In genomic region chr1:27934818-27935549, GRCh38 we compare ENCODE assay signal across 8 cellular contexts. TPM values are rescaled to one million over a fixed set of nuclear protein-coding genes. Genes with fewer than 3 reads are reported as not detected.
A peak's percentile ranks its signal among the peaks of the same experiment; 100 is the strongest.
DNase-seq lines count a peak whose midpoint lies in the region; ATAC-seq, FAIRE-seq and TF ChIP-seq lines count a peak whose summit lies in the region.

Gene SMPDL3B (plus strand): TSS chr1:27935000. CDS start chr1:27935184, 184 bp downstream.

- H3K14ac ChIP-seq in H1 (ENCODE audit: insufficient read length), result no peak within 1 kb of the TSS

- peaks cover 11% of the 10 kb centered on the region for H3K4me1 Mint-ChIP-seq in CD4-positive, alpha-beta T cell (ENCODE audit: low read depth)

- in situ Hi-C loops in ACHN (cut with HindIII; ENCODE audit: low pct_ligation_motif_present, low pct_unique_long_range_greater_than_20kb, low sequenced_read_pairs), result no loop called here

- H3K4me2 ChIP-seq in H1 (ENCODE audit: insufficient read depth in 1 of 2, low read depth in 2 of 2, low read length in 2 of 2) (peak within 1 kb of the TSS; percentile 73 to 97), parathyroid adenoma (ENCODE audit: low read length) (peak within 1 kb of the TSS; percentile 76)

- H3K36me3 Mint-ChIP-seq in CD4-positive, alpha-beta T cell (ENCODE audit: low read depth), result no peaks in the 10 kb centered on the region

- H3K27me3 Mint-ChIP-seq in CD4-positive, alpha-beta T cell, result peaks cover 24% of the 10 kb centered on the region

- H3K23me2 ChIP-seq in H1 (ENCODE audit: low read depth, low read length), result peaks cover 11% of the 10 kb centered on the region

- peak within 1 kb of the TSS; percentile 76 for H4K91ac ChIP-seq in H1 (replicated peaks; ENCODE audit: insufficient read length, low read length)

- peak within 1 kb of the TSS; percentile 32; the same call in 1 of the 2 replicates for H2AK5ac ChIP-seq in H1 (ENCODE audit: low read depth, low read length)

- peak within 1 kb of the TSS; percentile 82 for H2BK5ac ChIP-seq in H1 (ENCODE audit: low read depth, low read length)

- DNase-seq in ACHN (peak; percentile 81), GM12892 (ENCODE audit: insufficient read length) (no peak), OCI-M1 (lab: John Stamatoyannopoulos, UW) (peak; percentile 60), H1 (ENCODE audit: low read depth in 1 of 2, low spot score in 2 of 2) (peak; percentile 86 to 88), NCI-H1048 (lab: John Stamatoyannopoulos, UW) (no peak)
- DNase-seq in CD4-positive, alpha-beta T cell, result no peak

- H3K4me3 ChIP-seq in H1 (ENCODE audit: extremely low read depth in 1 of 4, insufficient read depth in 2 of 4, low read depth in 3 of 4, low read length in 4 of 4) (peak within 1 kb of the TSS; percentile 66 to 89 (median 68)), parathyroid adenoma (ENCODE audit: low read depth, low read length) (peak within 1 kb of the TSS; percentile 41)

- H2BK120ac ChIP-seq in H1 (replicated peaks; ENCODE audit: low read depth, low read length), result no peak within 1 kb of the TSS

- H3K27ac Mint-ChIP-seq in CD4-positive, alpha-beta T cell, result no peak within 1 kb of the TSS

- H3K56ac ChIP-seq in H1 (replicated peaks; ENCODE audit: insufficient read length, low read depth, low read length), result peak within 1 kb of the TSS; percentile 35

- H3K79me2 ChIP-seq in H1 (ENCODE audit: control insufficient read depth in 1 of 2, insufficient read depth in 2 of 2, low read length in 2 of 2) (peaks cover 0 to 21% of the 10 kb centered on the region in 2 experiments; a peak in 3 of 4 replicates), parathyroid adenoma (no peaks in the 10 kb centered on the region)

- POLR2A ChIA-PET in H1 (lab: Charles Lee; ENCODE audit: partially characterized antibody), result interaction anchor here (0.6 to 3.7 kb wide), 8 partner anchors 9 to 376 kb away, joined by 3 to 28 read pairs (median 4); partner anchors contain the start of gene PPP1R8
- POLR2A ChIA-PET in CD4-positive, alpha-beta T cell (lab: Charles Lee), result no interaction called here

- H2BK15ac ChIP-seq in H1 (ENCODE audit: low read length), result peak within 1 kb of the TSS; percentile 88; the same call in 1 of the 2 replicates

- H3K27ac ChIP-seq in H1 (ENCODE audit: low read depth, low read length), result peak within 1 kb of the TSS; percentile 51; the same call in 1 of the 2 replicates
- H3K27ac ChIP-seq in parathyroid adenoma, result no peak within 1 kb of the TSS
- no peak within 1 kb of the TSS for H3K27ac ChIP-seq in CD4-positive, alpha-beta T cell (ENCODE audit: low read depth, low read length)

- intact Hi-C loops in CD4-positive, alpha-beta T cell (cut with DNase I, micrococcal nuclease), result no loop called here

- CTCF ChIA-PET in H1 (lab: Charles Lee; ENCODE audit: partially characterized antibody), result interaction anchor here (0.6 to 1.9 kb wide), 7 partner anchors 8 to 969 kb away, joined by 3 to 9 read pairs (median 4); no protein-coding TSS in a partner anchor
- CTCF ChIA-PET in CD4-positive, alpha-beta T cell (lab: Charles Lee), result no interaction called here

- H2AFZ ChIP-seq in H1 (ENCODE audit: low read length) (no peak within 1 kb of the TSS), parathyroid adenoma (peak within 1 kb of the TSS; percentile 75)

- peak within 1 kb of the TSS; percentile 62 to 80 (median 72) for H3K9ac ChIP-seq in H1 (replicated peaks in 1 of 4; ENCODE audit: extremely low read depth in 1 of 4, low read depth in 3 of 4, low read length in 3 of 4)
- no peak within 1 kb of the TSS for H3K9ac ChIP-seq in parathyroid adenoma

- 6% methylated on average over 16 of the region's 16 CpGs; no CpG with 5 or more reads in 1 of the 2 experiments for WGBS in H1 (ENCODE audit: extremely low coverage in 1 of 2, insufficient coverage in 1 of 2, insufficient read length in 1 of 2, insufficient replicate concordance in 2 of 2, low coverage in 1 of 2, low lambda C conversion rate in 2 of 2, missing lambda C conversion rate in 1 of 2), 2 experiments

- H3K4ac ChIP-seq in H1 (replicated peaks; ENCODE audit: insufficient read length, low read depth, low read length), result peak within 1 kb of the TSS; percentile 39

- no peaks in the 10 kb centered on the region for H4K20me1 ChIP-seq in H1 (replicated peaks in 1 of 2; ENCODE audit: control insufficient read depth in 1 of 2, insufficient read depth in 2 of 2, low read length in 2 of 2)

- H3K36me3 ChIP-seq in H1 (ENCODE audit: control insufficient read depth in 2 of 4, insufficient read depth in 4 of 4, low read length in 3 of 4) (peaks cover 0 to 4% (median 0%) of the 10 kb centered on the region in 4 experiments; a peak in 1 of 8 replicates), parathyroid adenoma (ENCODE audit: control insufficient read depth, insufficient read depth, low read length) (no peaks in the 10 kb centered on the region)

- TF ChIP-seq CTCF in H1 (IDR thresholded peaks at IDR 0.05; ENCODE audit: control extremely low read depth in 1 of 3, insufficient read depth in 1 of 3, low read depth in 1 of 3, low read length in 3 of 3) (peak; percentile 26 to 37 (median 35)), parathyroid adenoma (IDR thresholded peaks at IDR 0.05) (no peak)
- no peak for TF ChIP-seq CTCF in CD4-positive, alpha-beta T cell (IDR thresholded peaks at IDR 0.05)

- FAIRE-seq in GM12892 (lab: Jason Lieb, UNC), result peak; percentile 61
- peak; percentile 91 for FAIRE-seq in H1 (lab: Jason Lieb, UNC)

- no peak within 1 kb of the TSS; the same call in 1 of the 2 replicates for H4K8ac ChIP-seq in H1 (ENCODE audit: extremely low read depth, insufficient read depth, low read length)

- H3K23ac ChIP-seq in H1 (ENCODE audit: insufficient read length), result no peak within 1 kb of the TSS

- H3K79me1 ChIP-seq in H1 (ENCODE audit: low read depth, low read length), result peaks cover 7% of the 10 kb centered on the region; the same call in 1 of the 2 replicates

- 0 out of 3 replicates have a peak, but pooled peaks of 1 of the 2 experiments have one; percentile 12 for TF ChIP-seq EP300 in H1 (IDR thresholded peaks at IDR 0.05; ENCODE audit: borderline replicate concordance in 1 of 2, low read depth in 2 of 2, low read length in 2 of 2)

- peak within 1 kb of the TSS; percentile 49 for H4K5ac ChIP-seq in H1 (ENCODE audit: insufficient read length, low read depth, low read length)

- H3K4me3 Mint-ChIP-seq in CD4-positive, alpha-beta T cell, result no peak within 1 kb of the TSS

- ATAC-seq in CD4-positive, alpha-beta T cell (ENCODE audit: poor library complexity), result no peak
- no peak for ATAC-seq in GM18498 (IDR thresholded peaks at IDR 0.05; ENCODE audit: unreplicated experiment)

- TF ChIP-seq RAD21 in H1 (IDR thresholded peaks at IDR 0.05 in 1 of 2, conservative IDR thresholded peaks at IDR 0.05 in 1 of 2; ENCODE audit: low read depth in 2 of 2, low read length in 2 of 2), result peak; percentile 17 to 24; a peak in 3 of 4 replicates

- TF ChIP-seq POLR2A in GM12892 (IDR thresholded peaks at IDR 0.05; ENCODE audit: low read depth, low read length) (no peak), H1 (IDR thresholded peaks at IDR 0.05; ENCODE audit: control extremely low read depth in 1 of 2, low read depth in 2 of 2, low read length in 2 of 2) (peak; percentile 72 to 91)

- peak within 1 kb of the TSS; percentile 95 for H3K18ac ChIP-seq in H1 (ENCODE audit: extremely low read depth, low read length)

- peak within 1 kb of the TSS; percentile 16 for H2BK20ac ChIP-seq in H1 (ENCODE audit: low read length)

- H3K4me1 ChIP-seq in H1 (replicated peaks in 1 of 4; ENCODE audit: control insufficient read depth in 3 of 4, insufficient read depth in 4 of 4, low read length in 3 of 4) (peaks cover 17 to 26% (median 22%) of the 10 kb centered on the region in 4 experiments), parathyroid adenoma (peaks cover 2% of the 10 kb centered on the region)

- H3K9me3 ChIP-seq in H1 (ENCODE audit: insufficient read depth in 2 of 2, low read depth in 1 of 2, low read length in 1 of 2) (no peaks in the 10 kb centered on the region), parathyroid adenoma (ENCODE audit: control insufficient read depth, low read length) (no peaks in the 10 kb centered on the region)
- H3K9me3 ChIP-seq in CD4-positive, alpha-beta T cell (ENCODE audit: control insufficient read depth, low read length), result no peaks in the 10 kb centered on the region

- no peaks in the 10 kb centered on the region for H3K9me3 Mint-ChIP-seq in CD4-positive, alpha-beta T cell

- H2BK12ac ChIP-seq in H1 (ENCODE audit: low read depth, low read length), result peak within 1 kb of the TSS; percentile 92

- H3K27me3 ChIP-seq in H1 (replicated peaks in 1 of 4; ENCODE audit: control insufficient read depth in 3 of 4, extremely low read depth in 1 of 4, insufficient read depth in 3 of 4, low read length in 3 of 4) (no peaks in the 10 kb centered on the region), parathyroid adenoma (ENCODE audit: control insufficient read depth, insufficient read depth, low read length) (no peaks in the 10 kb centered on the region)
- no peaks in the 10 kb centered on the region for H3K27me3 ChIP-seq in CD4-positive, alpha-beta T cell (ENCODE audit: control insufficient read depth, insufficient read depth, low read length)

TF ChIP-seq in H1, 55 proteins besides CTCF, POLR2A, EP300 and RAD21 (continues in another document):
- TF ChIP-seq SIN3A (conservative IDR thresholded peaks at IDR 0.05 in 1 of 2, IDR thresholded peaks at IDR 0.05 in 1 of 2; ENCODE audit: low read depth in 1 of 2, low read length in 2 of 2) (peak; percentile 28 to 88; a peak in 2 of 4 replicates), SP4 (IDR thresholded peaks at IDR 0.05; ENCODE audit: low read length) (0 out of 2 replicates have a peak, but pooled peaks have one; percentile 39), SP1 (IDR thresholded peaks at IDR 0.05; ENCODE audit: low read depth, low read length) (peak; percentile 49; the same call in 1 of the 2 replicates), TBP (IDR thresholded peaks at IDR 0.05; ENCODE audit: low read depth, low read length) (peak; percentile 82), TAF7 (optimal IDR thresholded peaks at IDR 0.05; ENCODE audit: borderline replicate concordance, low read depth, low read length) (peak; percentile 77), TAF1 (IDR thresholded peaks at IDR 0.05; ENCODE audit: low read depth, low read length) (peak; percentile 84), MAX (IDR thresholded peaks at IDR 0.05) (peak; percentile 92)

RNA-seq across cellular contexts. Expression of gene SMPDL3B, which starts in this region (rescaled TPM):
- polyA plus RNA-seq in GM12892 (2012; ENCODE audit: missing spikeins), result 0.17 TPM
- total RNA-seq in H1 (2021; fragmentation: NEBNext Ultra II Directional; extraction: Animal tissue kit (Norgen Biotek cat#: 25700)), result 53.1 and 54.7 TPM in 2 replicates
- polyA plus RNA-seq in H1 (2011; rRNA removed), result 143 and 157 TPM in 2 replicates
- 133 TPM for polyA plus RNA-seq in H1 (2011; cell fraction: cytosol; rRNA removed)
- polyA plus RNA-seq in H1 (2011; cell fraction: nucleus; rRNA removed), result 133 TPM
- 74.6 to 78.0 TPM (median 76.4 TPM) in 4 replicates for polyA plus RNA-seq in H1 (2012, experiment 1 of 2)
- 82.8 TPM for polyA plus RNA-seq in H1 (2012, experiment 2 of 2)
- 77.8 TPM for polyA plus RNA-seq in H1 (2013, experiment 1 of 2)
- 79.8 TPM for polyA plus RNA-seq in H1 (2013, experiment 2 of 2)
- 82.2 and 90.3 TPM in 2 replicates for polyA minus RNA-seq in H1 (2011; rRNA and poly(A)+ RNA removed)
- polyA minus RNA-seq in H1 (2011; cell fraction: cytosol; rRNA and poly(A)+ RNA removed), result 41.0 TPM
- polyA minus RNA-seq in H1 (2011; cell fraction: nucleus; rRNA and poly(A)+ RNA removed), result 29.7 TPM
- not detected for total RNA-seq in CD4-positive, alpha-beta T cell

Comparison
In these comparisons a context has a peak if more than half of its experiments do, and no peak if none do; other contexts are left out.
1. RNA of gene SMPDL3B (total RNA-seq): 53.1 to 54.7 TPM in H1; not detected in CD4-positive, alpha-beta T cell; every median in the first group is over 10 times any median in the second.
2. DNase-seq: peak in ACHN (single experiment), OCI-M1 (single experiment) and H1 (2 of 2); none in GM12892 (single experiment), CD4-positive, alpha-beta T cell (0 of 10) and NCI-H1048 (single experiment).
3. CTCF ChIP-seq: peak in H1 (3 of 3); none in parathyroid adenoma (single experiment) and CD4-positive, alpha-beta T cell (single experiment).